ENCODE assay signal across 8 cellular contexts in the genomic region with DNA sequence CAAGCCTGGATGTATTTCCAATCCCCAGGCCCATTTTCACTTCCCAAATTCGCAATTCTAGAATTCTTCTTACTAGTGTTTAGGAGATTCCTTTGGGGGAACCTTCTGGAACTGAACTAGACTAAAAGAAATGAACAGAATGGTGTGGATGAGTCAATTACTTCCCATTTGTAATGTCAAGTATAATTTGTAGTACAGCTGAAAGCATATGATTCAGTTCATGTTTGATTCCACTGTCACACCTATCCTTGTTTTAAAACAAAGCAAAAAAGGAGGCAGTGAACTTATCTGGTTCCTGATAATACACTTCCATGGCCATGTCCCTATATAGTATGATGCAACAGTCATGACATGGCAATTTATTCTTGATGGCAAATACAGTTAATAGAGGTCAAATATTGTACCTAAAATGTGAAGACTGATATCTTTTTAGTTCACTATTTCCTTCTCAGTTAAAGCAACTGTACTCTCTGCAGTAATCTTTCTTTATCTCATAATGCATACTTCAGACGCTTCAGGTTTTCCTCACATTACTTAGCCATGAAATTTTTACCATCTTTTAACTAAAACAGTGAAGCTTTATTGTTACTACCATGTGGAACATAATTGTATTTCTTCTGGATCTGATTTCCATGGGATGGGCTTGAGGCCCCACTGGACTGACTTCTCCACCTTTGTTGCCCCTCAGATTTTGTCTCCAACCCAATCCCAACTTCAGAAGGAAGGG. TPM values are rescaled to one million over a fixed set of nuclear protein-coding genes. Genes with fewer than 3 reads are reported as not detected.
DNase-seq lines count a peak whose midpoint lies in the region; ATAC-seq and TF ChIP-seq lines count a peak whose summit lies in the region.

No MANE protein-coding gene starts in this region.

- H3K4me2 ChIP-seq in KMS-11: peak overlapping the region; percentile 56

- H3K4me3 Mint-ChIP-seq in chondrocyte (ENCODE audit: unreplicated experiment): peak overlapping the region; percentile 95
- H3K4me3 Mint-ChIP-seq in naive thymus-derived CD8-positive, alpha-beta T cell: peak overlapping the region in 9 of 10 donors; percentile 12 to 100 (median 97)

- H3K4me1 Mint-ChIP-seq in chondrocyte (ENCODE audit: low read depth): peaks cover 24% of the 10 kb centered on the region
- peaks cover 13 to 56% (median 29%) of the 10 kb centered on the region in 4 donors for H3K4me1 Mint-ChIP-seq in naive thymus-derived CD8-positive, alpha-beta T cell

- ATAC-seq in naive thymus-derived CD8-positive, alpha-beta T cell: no peak

- H3K9me3 Mint-ChIP-seq in chondrocyte (ENCODE audit: low read depth): no peaks in the 10 kb centered on the region
- no peaks in the 10 kb centered on the region for H3K9me3 Mint-ChIP-seq in naive thymus-derived CD8-positive, alpha-beta T cell

- H3K27me3 ChIP-seq in BE2C (no peaks in the 10 kb centered on the region), KMS-11 (ENCODE audit: insufficient read depth, low read depth) (no peaks in the 10 kb centered on the region)

- no peak overlapping the region for H2AFZ ChIP-seq in KMS-11 (ENCODE audit: low read depth)

- peaks cover 16% of the 10 kb centered on the region for H3K36me3 Mint-ChIP-seq in chondrocyte (ENCODE audit: low read depth)
- H3K36me3 Mint-ChIP-seq in naive thymus-derived CD8-positive, alpha-beta T cell: peaks cover 4 to 45% (median 11%) of the 10 kb centered on the region in 3 donors

- TF ChIP-seq CTCF in BE2C (IDR thresholded peaks at IDR 0.05; ENCODE audit: low read depth, low read length) (no peak), KMS-11 (conservative IDR thresholded peaks at IDR 0.05; ENCODE audit: low read depth, low read length) (no peak), chondrocyte (IDR thresholded peaks at IDR 0.05) (no peak)

- H3K79me2 ChIP-seq in KMS-11 (ENCODE audit: insufficient read depth, low read depth): no peaks in the 10 kb centered on the region

- H3K4me1 ChIP-seq in BE2C (no peaks in the 10 kb centered on the region), KMS-11 (ENCODE audit: low read depth, poor library complexity, severe bottlenecking) (peaks cover 38% of the 10 kb centered on the region)

- no peaks in the 10 kb centered on the region for H4K20me1 ChIP-seq in KMS-11 (ENCODE audit: insufficient read depth)

- H3K9ac ChIP-seq in KMS-11: no peak overlapping the region

- intact Hi-C loops in posterior vena cava (cut with DNase I): loop anchor here (10.0 kb wide), 1 partner anchor 78 kb away; no protein-coding TSS in a partner anchor

- H3K36me3 ChIP-seq in BE2C (peaks cover 11% of the 10 kb centered on the region), KMS-11 (ENCODE audit: insufficient read depth) (no peaks in the 10 kb centered on the region)

- DNase-seq in BE2C (no peak), chondrocyte (ENCODE audit: low spot score) (no peak), NCI-H2081 (lab: John Stamatoyannopoulos, UW) (no peak), posterior vena cava (ENCODE audit: low spot score) (no peak), kidney glomerular epithelial cell (lab: John Stamatoyannopoulos, UW) (no peak), islet precursor cell (no peak)
- no peak for DNase-seq in naive thymus-derived CD8-positive, alpha-beta T cell

- H3K9me3 ChIP-seq in BE2C: no peaks in the 10 kb centered on the region

- H3K27ac Mint-ChIP-seq in chondrocyte (ENCODE audit: unreplicated experiment): peak overlapping the region; percentile 95
- H3K27ac Mint-ChIP-seq in naive thymus-derived CD8-positive, alpha-beta T cell: peak overlapping the region in 7 of 10 donors; percentile 16 to 90 (median 78)

- POLR2A ChIA-PET in naive thymus-derived CD8-positive, alpha-beta T cell (lab: Charles Lee): interaction anchor here (0.5 to 6.2 kb wide), 2 partner anchors 15 to 41 kb away, joined by 3 to 98 read pairs; a partner anchor contains a TSS

- H3K4me3 ChIP-seq in BE2C (ENCODE audit: low read depth, low read length): peak overlapping the region; percentile 91
- H3K4me3 ChIP-seq in KMS-11 (IDR thresholded peaks at IDR 0.05; ENCODE audit: insufficient read depth, low read depth, low read length): no peak overlapping the region

- H3K27me3 Mint-ChIP-seq in chondrocyte (ENCODE audit: low read depth): no peaks in the 10 kb centered on the region
- no peaks in the 10 kb centered on the region for H3K27me3 Mint-ChIP-seq in naive thymus-derived CD8-positive, alpha-beta T cell

- no peak overlapping the region for H3K27ac ChIP-seq in KMS-11

RNA-seq across cellular contexts. Expression of a gene that starts 1.9 kb away (rescaled TPM):
- polyA plus RNA-seq in BE2C (2012; ENCODE audit: insufficient read depth, insufficient read length, low read depth): 87.1 TPM
- total RNA-seq in chondrocyte: 68.5 to 78.2 TPM (median 75.9 TPM) in 3 replicates
- 10 to 100 TPM; 20.0 to 20.8 TPM for total RNA-seq in naive thymus-derived CD8-positive, alpha-beta T cell
- polyA plus RNA-seq in naive thymus-derived CD8-positive, alpha-beta T cell: 1 to 10 TPM; 2.6 to 5.5 (median 3.8) TPM
- 10 to 100 TPM; 46.8 to 81.8 TPM for total RNA-seq in posterior vena cava

RNA-seq across cellular contexts. Expression of a gene that starts 13.1 kb away (rescaled TPM):
- 11.9 TPM for polyA plus RNA-seq in BE2C (2012; ENCODE audit: insufficient read depth, insufficient read length, low read depth)
- total RNA-seq in chondrocyte: 24.7 to 29.3 TPM (median 28.3 TPM) in 3 replicates
- 10 to 100 TPM; 50.6 to 51.2 TPM for total RNA-seq in naive thymus-derived CD8-positive, alpha-beta T cell
- 1 to 10 TPM; 5.3 to 6.6 (median 5.4) TPM for polyA plus RNA-seq in naive thymus-derived CD8-positive, alpha-beta T cell
- total RNA-seq in posterior vena cava: 10 to 100 TPM; 25.4 to 26.1 TPM
